Comparison of ENCODE assay signal across 23 cellular contexts in the genomic region with DNA sequence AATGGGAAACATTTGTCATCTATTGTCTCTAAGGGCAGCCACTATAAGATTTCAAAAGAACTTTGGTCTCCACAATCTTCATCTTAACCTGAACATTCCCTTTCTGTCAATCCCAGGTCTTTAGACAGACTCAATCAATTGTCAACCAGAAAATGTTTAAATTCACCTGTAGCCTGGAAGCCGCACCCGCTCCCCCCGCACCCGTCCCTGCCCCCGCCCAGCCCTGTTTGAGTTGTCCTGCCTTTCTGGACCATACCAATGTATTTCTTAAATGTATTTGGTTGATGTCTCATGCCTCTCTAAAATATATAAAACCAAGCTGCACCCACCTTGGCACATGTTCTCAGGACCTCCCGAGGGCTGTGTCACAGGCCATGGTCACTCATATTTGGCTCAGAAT.
"Had no signal": no experiment of that assay in that cellular context is flagged by ENCODE, and none has a peak within 500 bp of the region (broad histone marks: within the 10 kb centered on the region; RNA-seq: fewer than 3 reads in every experiment).

No MANE protein-coding gene starts in this region.

- H3K27ac ChIP-seq: coronary artery, dorsolateral prefrontal cortex, epithelial cell of prostate, esophagus squamous epithelium, gastrocnemius medialis, heart right ventricle, left lung, lower lobe of right lung had no signal

- H3K9me3 ChIP-seq: esophagus squamous epithelium, gastrocnemius medialis, heart right ventricle, left lung, lower lobe of right lung had no signal

- H3K27ac Mint-ChIP-seq: naive thymus-derived CD4-positive, alpha-beta T cell had no signal

- H3K4me3 ChIP-seq: coronary artery, dorsolateral prefrontal cortex, esophagus squamous epithelium, gastrocnemius medialis, heart right ventricle, left lung, lower lobe of right lung had no signal

- H3K4me3 Mint-ChIP-seq: naive thymus-derived CD4-positive, alpha-beta T cell had no signal

- DNase-seq: dermis blood vessel endothelial cell; dorsolateral prefrontal cortex; effector CD4-positive, alpha-beta T cell; effector memory CD4-positive, alpha-beta T cell; erythroblast; esophagus squamous epithelium; foreskin fibroblast; foreskin melanocyte; gastrocnemius medialis; glutamatergic neuron; head of caudate nucleus; heart right ventricle; hippocampal formation; left cardiac atrium; left lung; left ventricle myocardium superior; lower lobe of right lung; mesenchymal stem cell; midbrain; naive thymus-derived CD4-positive, alpha-beta T cell had no signal

- H3K4me1 ChIP-seq: esophagus squamous epithelium, left lung, lower lobe of right lung had no signal

- ATAC-seq: esophagus mucosa; gastrocnemius medialis; heart right ventricle; left cardiac atrium; left lung; left ventricle myocardium superior; lower lobe of right lung; naive thymus-derived CD4-positive, alpha-beta T cell had no signal

- H3K27me3 ChIP-seq: dorsolateral prefrontal cortex, esophagus squamous epithelium, gastrocnemius medialis, heart right ventricle, left lung had no signal

- H3K36me3 Mint-ChIP-seq: naive thymus-derived CD4-positive, alpha-beta T cell had no signal

- H3K36me3 ChIP-seq: esophagus squamous epithelium, gastrocnemius medialis, heart right ventricle, left lung, lower lobe of right lung had no signal
